In the genomic region with DNA sequence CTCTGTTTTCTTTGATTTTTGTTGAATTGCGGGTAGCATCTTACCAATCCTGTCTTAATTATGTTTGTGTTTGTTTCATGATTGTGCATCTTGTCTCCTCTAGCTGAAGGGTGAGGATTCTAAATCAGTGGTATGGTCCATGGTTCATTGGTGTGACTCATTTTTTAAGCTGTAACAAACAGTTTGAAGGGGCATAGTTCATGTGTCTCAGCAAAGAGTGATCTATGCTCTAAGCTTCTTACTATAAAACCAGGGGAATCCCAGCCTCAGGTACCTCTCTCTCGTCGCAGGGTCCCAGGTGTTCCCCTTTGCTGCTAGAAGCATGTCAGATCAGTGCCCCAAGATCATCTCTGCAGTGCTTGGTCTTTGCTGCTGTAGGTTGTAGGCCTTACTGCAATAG, we compare ENCODE assay signal across 15 cellular contexts.
"Had no signal": no experiment of that assay in that cellular context is flagged by ENCODE, and none has a peak within 500 bp of the region (broad histone marks: within the 10 kb centered on the region; RNA-seq: fewer than 3 reads in every experiment).

No MANE protein-coding gene starts in this region.

- H3K27me3 ChIP-seq: gastroesophageal sphincter, ovary, upper lobe of right lung had no signal

- H3K36me3 ChIP-seq: gastroesophageal sphincter, ovary, thoracic aorta, upper lobe of right lung had no signal

- ATAC-seq: esophagus mucosa, gastroesophageal sphincter, mucosa of descending colon, psoas muscle, right cardiac atrium, upper lobe of right lung had no signal

- DNase-seq: activated CD4-positive, alpha-beta T cell treated with anti-CD3 and anti-CD28 coated beads, Interleukin-2, amount 10 ng/mL, durations not matched to agents 24 days and 14 days; activated CD8-positive, alpha-beta memory T cell treated with anti-CD3 and anti-CD28 coated beads, Interleukin-2, amount 50 U/mL, for 4 hours; effector CD8-positive, alpha-beta T cell; mesenchymal stem cell; mucosa of descending colon; naive B cell; ovary; psoas muscle; right cardiac atrium; upper lobe of right lung had no signal

- H3K9me3 ChIP-seq: gastroesophageal sphincter, mucosa of descending colon, ovary, psoas muscle, thoracic aorta, upper lobe of right lung had no signal

- H3K4me3 ChIP-seq: gastroesophageal sphincter, mucosa of descending colon, ovary, psoas muscle, skin epidermis, thoracic aorta, upper lobe of right lung had no signal

- H3K27ac ChIP-seq: gastroesophageal sphincter, ovary, psoas muscle, skin epidermis, thoracic aorta, upper lobe of right lung had no signal

- H3K4me3 Mint-ChIP-seq: activated CD4-positive, alpha-beta T cell treated with anti-CD3 and anti-CD28 coated beads, Interleukin-2, amount 10 ng/mL, durations not matched to agents 24 days and 14 days; activated T-helper 1 cell treated with anti-CD3 and anti-CD28 coated beads, Interleukin-12 subunit alpha, Interleukin-12 subunit beta, Interleukin-2, Interleukin-4 antibody, amounts not matched to agents 30 ng/mL and 10 ng/mL and 1 ng/mL, durations not matched to agents 14 hours and 24 hours and 36 hours had no signal

- H3K4me1 ChIP-seq: gastroesophageal sphincter, psoas muscle had no signal

- H3K27me3 Mint-ChIP-seq: activated CD4-positive, alpha-beta T cell treated with anti-CD3 and anti-CD28 coated beads, Interleukin-2, amount 10 ng/mL, durations not matched to agents 24 days and 14 days had no signal
